In genomic region chr15:100191161-100191560, GRCh38 we compare ENCODE assay signal across 19 cellular contexts.
DNase-seq lines count a peak whose midpoint lies in the region; ATAC-seq and TF ChIP-seq lines count a peak whose summit lies in the region.
"Had no signal": no experiment of that assay in that cellular context is flagged by ENCODE, and none has a peak within 500 bp of the region (broad histone marks: within the 10 kb centered on the region; RNA-seq: fewer than 3 reads in every experiment).

No MANE protein-coding gene starts in this region.

- no peak overlapping the region for H3K4me3 ChIP-seq in NT2/D1 (ENCODE audit: insufficient read length, low read depth)
- H3K4me3 ChIP-seq in heart left ventricle: no peak overlapping the region
- H3K4me3 ChIP-seq: lung, vagina had no signal

- H3K9ac ChIP-seq in NT2/D1 (ENCODE audit: insufficient read length, low read depth): peak overlapping the region; percentile 23

- no peaks in the 10 kb centered on the region for H3K36me3 Mint-ChIP-seq in progenitor cell of endocrine pancreas (ENCODE audit: insufficient read depth)
- H3K36me3 Mint-ChIP-seq: natural killer cell had no signal

- DNase-seq in NT2/D1 (ENCODE audit: low read depth, low spot score) (no peak), left kidney (ENCODE audit: low read depth, low spot score) (peak; percentile 51), heart left ventricle (no peak), KG1 (lab: John Stamatoyannopoulos, UW) (no peak), progenitor cell of endocrine pancreas (ENCODE audit: low spot score, unreplicated experiment) (no peak), LoVo (ENCODE audit: low spot score) (no peak)
- DNase-seq: activated naive CD4-positive, alpha-beta T cell treated with Interleukin-2 at 50 U/mL for 16 hours; aorta; foreskin melanocyte; natural killer cell; NCI-H1048; SHP77; T-helper 17 cell had no signal

- H3K27ac Mint-ChIP-seq in progenitor cell of endocrine pancreas: no peak overlapping the region
- H3K27ac Mint-ChIP-seq: natural killer cell, T-helper 17 cell had no signal

- TF ChIP-seq CTCF in heart left ventricle (IDR thresholded peaks at IDR 0.05) (no peak), progenitor cell of endocrine pancreas (IDR thresholded peaks at IDR 0.05; ENCODE audit: unreplicated experiment) (no peak)

- H3K27me3 ChIP-seq in NT2/D1 (ENCODE audit: insufficient read depth, insufficient read length) (peaks cover 4% of the 10 kb centered on the region), heart left ventricle (peaks cover 0 to 4% (median 0%) of the 10 kb centered on the region in 9 donors)
- H3K27me3 ChIP-seq: vagina had no signal

- H3K4me1 Mint-ChIP-seq in progenitor cell of endocrine pancreas (ENCODE audit: low read depth): peaks cover 1% of the 10 kb centered on the region
- H3K4me1 Mint-ChIP-seq: natural killer cell had no signal

- no peak for TF ChIP-seq POLR2A in heart left ventricle (IDR thresholded peaks at IDR 0.05)

- WGBS in heart left ventricle, 4 donors: 66 to 82% (median 74%) methylated on average over 6 to 8 of the region's 8 CpGs

- ATAC-seq in GM18502 (IDR thresholded peaks at IDR 0.05; ENCODE audit: poor library complexity, unreplicated experiment) (peak; percentile 68), GM21576 (IDR thresholded peaks at IDR 0.05; ENCODE audit: unreplicated experiment) (peak; percentile 66), heart left ventricle (no peak)
- ATAC-seq: activated CD4-positive, CD25-positive, alpha-beta regulatory T cell treated with anti-CD3 and anti-CD28 coated beads, Interleukin-2, amount 50 U/mL, for 24 hours; natural killer cell; T-helper 17 cell had no signal

- intact Hi-C loops in heart left ventricle (cut with DNase I): no loop called here

- no peaks in the 10 kb centered on the region for H3K9me3 Mint-ChIP-seq in progenitor cell of endocrine pancreas (ENCODE audit: low read depth)
- H3K9me3 Mint-ChIP-seq: natural killer cell had no signal

- no peaks in the 10 kb centered on the region; the same call in 1 of the 2 replicates for H3K9me3 ChIP-seq in NT2/D1 (ENCODE audit: insufficient read depth, low read length)
- H3K9me3 ChIP-seq in heart left ventricle: no peaks in the 10 kb centered on the region
- H3K9me3 ChIP-seq: Caco-2, vagina had no signal

- no peak overlapping the region for H3K27ac ChIP-seq in heart left ventricle
- H3K27ac ChIP-seq: vagina had no signal

- H3K36me3 ChIP-seq in NT2/D1 (ENCODE audit: insufficient read depth, insufficient read length, low read length) (no peaks in the 10 kb centered on the region), heart left ventricle (no peaks in the 10 kb centered on the region)
- H3K36me3 ChIP-seq: vagina had no signal

- no peak overlapping the region for H3K4me3 Mint-ChIP-seq in progenitor cell of endocrine pancreas (ENCODE audit: low read depth)
- H3K4me3 Mint-ChIP-seq: natural killer cell, T-helper 17 cell had no signal

- peaks cover 16% of the 10 kb centered on the region for H3K4me1 ChIP-seq in NT2/D1 (ENCODE audit: insufficient read depth, insufficient read length)
- H3K4me1 ChIP-seq in heart left ventricle: no peaks in the 10 kb centered on the region
- H3K4me1 ChIP-seq: Caco-2 had no signal

- peaks cover 12% of the 10 kb centered on the region for H3K27me3 Mint-ChIP-seq in progenitor cell of endocrine pancreas
- H3K27me3 Mint-ChIP-seq: T-helper 17 cell had no signal

Comparison
In these comparisons a context has a peak if more than half of its experiments do, and no peak if none do; other contexts are left out.
1. ATAC-seq: peak in GM18502 (single experiment) and GM21576 (single experiment); none in heart left ventricle (0 of 4).